In genomic region chr2:189982777-189983394, GRCh38 we compare ENCODE assay signal across 13 cellular contexts.
A peak's percentile ranks its signal among the peaks of the same experiment; 100 is the strongest.
DNase-seq lines count a peak whose midpoint lies in the region; ATAC-seq and TF ChIP-seq lines count a peak whose summit lies in the region.
"Had no signal": no experiment of that assay in that cellular context is flagged by ENCODE, and none has a peak within 500 bp of the region (broad histone marks: within the 10 kb centered on the region; RNA-seq: fewer than 3 reads in every experiment).

No MANE protein-coding gene starts in this region.

- no peaks in the 10 kb centered on the region for H3K36me3 ChIP-seq in OCI-LY1 (ENCODE audit: insufficient read depth, low read length)
- H3K36me3 ChIP-seq: heart right ventricle, thoracic aorta had no signal

- H3K27ac Mint-ChIP-seq in activated T-cell treated with anti-CD3 and anti-CD28 coated beads, Interleukin-2, amount 50 U/mL, for 24 hours: no peak overlapping the region
- H3K27ac Mint-ChIP-seq: activated T-helper 2 cell treated with anti-CD3 and anti-CD28 coated beads, Interferon-gamma antibody, Interleukin-2, Interleukin-4, amounts not matched to agents 10 μg/mL and 5 μg/mL and 100 μg/mL, durations not matched to agents 14 hours and 24 hours and 36 hours had no signal

- DNase-seq in AG09319 (ENCODE audit: extremely low read depth, low read depth) (no peak), GM12865 (ENCODE audit: low read depth) (peak; percentile 13), fibroblast of the aortic adventitia (ENCODE audit: low read depth) (peak; percentile 4), AG08396 (ENCODE audit: low spot score) (no peak)
- no peak for DNase-seq in activated T-cell treated with anti-CD3 and anti-CD28 coated beads, Interleukin-2, amount 50 U/mL, for 24 hours
- DNase-seq: heart right ventricle, RPMI8226 had no signal

- H3K27ac ChIP-seq in OCI-LY1 (ENCODE audit: low read depth, low read length, poor library complexity, severe bottlenecking): no peak overlapping the region
- H3K27ac ChIP-seq: heart right ventricle, skin epidermis, thoracic aorta had no signal

- no peaks in the 10 kb centered on the region for H4K20me1 ChIP-seq in OCI-LY1 (ENCODE audit: insufficient read depth, low read length)

- peaks cover 42% of the 10 kb centered on the region for H3K9me3 Mint-ChIP-seq in activated T-cell treated with anti-CD3 and anti-CD28 coated beads, Interleukin-2, amount 50 U/mL, for 24 hours

- no peak overlapping the region for H3K4me3 Mint-ChIP-seq in activated T-cell treated with anti-CD3 and anti-CD28 coated beads, Interleukin-2, amount 50 U/mL, for 24 hours

- H3F3A ChIP-seq in OCI-LY1 (ENCODE audit: insufficient read depth, low read length): no peaks in the 10 kb centered on the region

- H3K4me1 ChIP-seq in OCI-LY1 (ENCODE audit: insufficient read depth, low read length, severe bottlenecking): no peaks in the 10 kb centered on the region
- H3K4me1 ChIP-seq: heart right ventricle had no signal

- H3K4me3 ChIP-seq in GM12865 (ENCODE audit: low read depth, low read length) (no peak overlapping the region), OCI-LY1 (ENCODE audit: low read depth, low read length, poor library complexity, severe bottlenecking) (no peak overlapping the region), fibroblast of the aortic adventitia (ENCODE audit: low read depth, low read length) (no peak overlapping the region)
- H3K4me3 ChIP-seq: heart right ventricle, skin epidermis, thoracic aorta had no signal

- H3K79me2 ChIP-seq in OCI-LY1 (ENCODE audit: insufficient read depth, low read length): no peaks in the 10 kb centered on the region

- H3K36me3 Mint-ChIP-seq in activated T-cell treated with anti-CD3 and anti-CD28 coated beads, Interleukin-2, amount 50 U/mL, for 24 hours (ENCODE audit: low read depth): no peaks in the 10 kb centered on the region

- no peak overlapping the region for H3K4me2 ChIP-seq in OCI-LY1 (ENCODE audit: low read length)

- TF ChIP-seq CTCF in AG09319 (IDR thresholded peaks at IDR 0.05; ENCODE audit: low read depth, low read length) (peak; percentile 23), GM12865 (IDR thresholded peaks at IDR 0.05; ENCODE audit: insufficient read depth, low read depth, low read length, missing control alignments) (peak; percentile 31), OCI-LY1 (IDR thresholded peaks at IDR 0.05; ENCODE audit: low read length) (peak; percentile 80), fibroblast of the aortic adventitia (IDR thresholded peaks at IDR 0.05; ENCODE audit: insufficient read depth, low read length) (peak; percentile 56)

- ATAC-seq in HG02610 (IDR thresholded peaks at IDR 0.05; ENCODE audit: unreplicated experiment) (no peak), GM19455 (IDR thresholded peaks at IDR 0.05; ENCODE audit: unreplicated experiment) (no peak)
- ATAC-seq: heart right ventricle had no signal

- no peaks in the 10 kb centered on the region for H3K27me3 ChIP-seq in OCI-LY1 (ENCODE audit: insufficient read depth, low read length)
- H3K27me3 ChIP-seq: heart right ventricle had no signal

- peaks cover 13% of the 10 kb centered on the region for H3K27me3 Mint-ChIP-seq in activated T-cell treated with anti-CD3 and anti-CD28 coated beads, Interleukin-2, amount 50 U/mL, for 24 hours

- no peaks in the 10 kb centered on the region for H3K4me1 Mint-ChIP-seq in activated T-cell treated with anti-CD3 and anti-CD28 coated beads, Interleukin-2, amount 50 U/mL, for 24 hours (ENCODE audit: low read depth)

- no peaks in the 10 kb centered on the region for H3K9me2 ChIP-seq in OCI-LY1 (ENCODE audit: low read depth, low read length)

- H3K9ac ChIP-seq in OCI-LY1 (ENCODE audit: low read length): no peak overlapping the region

- H2AFZ ChIP-seq in OCI-LY1 (ENCODE audit: low read length): no peak overlapping the region

- H3K9me3 ChIP-seq in OCI-LY1 (ENCODE audit: low read length): no peaks in the 10 kb centered on the region; the same call in 1 of the 2 replicates

Comparison
In these comparisons a context has a peak if more than half of its experiments do, and no peak if none do; other contexts are left out.
1. DNase-seq: peak in GM12865 (single experiment) and fibroblast of the aortic adventitia (single experiment); none in AG09319 (single experiment), activated T-cell treated with anti-CD3 and anti-CD28 coated beads, Interleukin-2, amount 50 U/mL, for 24 hours (single experiment) and AG08396 (single experiment).
2. CTCF ChIP-seq: peak in every context shown above with its lines; median percentile 80 in OCI-LY1; 56 in fibroblast of the aortic adventitia; 31 in GM12865; 23 in AG09319.